In genomic region chr18:80108122-80108536, GRCh38 we compare ENCODE assay signal across 9 cellular contexts. TPM values are rescaled to one million over a fixed set of nuclear protein-coding genes. Genes with fewer than 3 reads are reported as not detected.
DNase-seq lines count a peak whose midpoint lies in the region; ATAC-seq, FAIRE-seq and TF ChIP-seq lines count a peak whose summit lies in the region.
"Had no signal": no experiment of that assay in that cellular context is flagged by ENCODE, and none has a peak within 500 bp of the region (broad histone marks: within the 10 kb centered on the region; RNA-seq: fewer than 3 reads in every experiment).

No MANE protein-coding gene starts in this region.

- dilution Hi-C loops in mammary epithelial cell (cut with HindIII; ENCODE audit: low sequenced_read_pairs): loop anchor here (5.0 kb wide), 2 partner anchors 39 to 41 kb away; no protein-coding TSS in a partner anchor

- ATAC-seq in K562 (no peak), mucosa of descending colon (no peak), HG03442 (IDR thresholded peaks at IDR 0.05; ENCODE audit: unreplicated experiment) (no peak), GM19455 (IDR thresholded peaks at IDR 0.05; ENCODE audit: unreplicated experiment) (no peak)

- H3K4me1 ChIP-seq in mammary epithelial cell (ENCODE audit: insufficient read depth, low read length): peaks cover 12% of the 10 kb centered on the region
- peaks cover 23 to 44% of the 10 kb centered on the region in 2 experiments; a peak in 4 of 5 replicates for H3K4me1 ChIP-seq in K562 (replicated peaks in 1 of 2; ENCODE audit: control insufficient read depth in 2 of 2, insufficient read depth in 2 of 2, low read length in 2 of 2)
- H3K4me1 ChIP-seq in mucosa of descending colon (ENCODE audit: low read depth): peaks cover 12% of the 10 kb centered on the region

- H3K27me3 Mint-ChIP-seq in MCF 10A (ENCODE audit: insufficient read depth, unreplicated experiment): no peaks in the 10 kb centered on the region

- no peak overlapping the region for H3K27ac ChIP-seq in mammary epithelial cell (ENCODE audit: insufficient read depth, low read depth, low read length)
- H3K27ac ChIP-seq in K562 (ENCODE audit: extremely low read depth, low read depth, low read length): no peak overlapping the region

- no peak for FAIRE-seq in K562 (lab: Jason Lieb, UNC)
- FAIRE-seq in urothelium cell line (lab: Jason Lieb, UNC): peak; percentile 35
- FAIRE-seq in RCC 7860 (lab: Jason Lieb, UNC): no peak

- TF ChIP-seq RAD21 in K562 (CRISPR knock-in tag; conservative IDR thresholded peaks at IDR 0.05 in 1 of 2, IDR thresholded peaks at IDR 0.05 in 1 of 2): no peak

- H4K20me1 ChIP-seq in mammary epithelial cell (ENCODE audit: insufficient read depth, low read length) (no peaks in the 10 kb centered on the region), K562 (replicated peaks; ENCODE audit: control insufficient read depth, insufficient read depth, low read length) (peaks cover 12% of the 10 kb centered on the region)

- TF ChIP-seq CTCF in MCF 10A (IDR thresholded peaks at IDR 0.05; ENCODE audit: unreplicated experiment): no peak
- TF ChIP-seq CTCF in mammary epithelial cell (conservative IDR thresholded peaks at IDR 0.05 in 1 of 2, IDR thresholded peaks at IDR 0.05 in 1 of 2; ENCODE audit: extremely low read depth in 1 of 2, insufficient read depth in 1 of 2, low read depth in 1 of 2, low read length in 2 of 2): no peak
- TF ChIP-seq CTCF in K562 (IDR thresholded peaks at IDR 0.05 in 2 of 3, conservative IDR thresholded peaks at IDR 0.05 in 1 of 3; ENCODE audit: insufficient read depth in 2 of 3, low read depth in 1 of 3, low read length in 3 of 3): no peak
- TF ChIP-seq CTCF in mucosa of descending colon (IDR thresholded peaks at IDR 0.05): no peak

- H3K9ac ChIP-seq in mammary epithelial cell (ENCODE audit: insufficient read depth, low read length): no peak overlapping the region
- H3K9ac ChIP-seq in K562 (ENCODE audit: insufficient read depth in 1 of 2, low read depth in 2 of 2, low read length in 2 of 2): no peak overlapping the region

- POLR2A ChIA-PET in MCF 10A (lab: Yijun Ruan, JAX): interaction anchor here (0.9 to 2.3 kb wide), 5 partner anchors 21 to 122 kb away, joined by 3 to 26 read pairs (median 4); partner anchors contain the start of genes RBFA and TXNL4A
- POLR2A ChIA-PET in K562 (lab: Yijun Ruan, JAX): interaction anchor here (0.8 kb wide), 1 partner anchor 9 kb away, joined by 5 read pairs; no protein-coding TSS in a partner anchor

- no peaks in the 10 kb centered on the region for H3K36me3 Mint-ChIP-seq in MCF 10A (ENCODE audit: insufficient read depth, unreplicated experiment)

- TF ChIP-seq EP300 in K562 (IDR thresholded peaks at IDR 0.05; ENCODE audit: low read length): no peak

- no peaks in the 10 kb centered on the region for H3K9me3 Mint-ChIP-seq in MCF 10A (ENCODE audit: unreplicated experiment)

- H3K4me3 Mint-ChIP-seq in MCF 10A (ENCODE audit: unreplicated experiment): peak overlapping the region; percentile 70

- H3K36me3 ChIP-seq in mammary epithelial cell (ENCODE audit: insufficient read depth, low read length) (no peaks in the 10 kb centered on the region), K562 (ENCODE audit: control insufficient read depth, insufficient read depth, low read length) (peaks cover 13% of the 10 kb centered on the region; the same call in 2 of the 3 replicates), mucosa of descending colon (ENCODE audit: low read depth) (no peaks in the 10 kb centered on the region)

- no TSS peak for BruUV-seq in MCF 10A (replicated peaks; lab: Mats Ljungman, UMichigan)
- no TSS peak for BruUV-seq in mammary epithelial cell (replicated peaks; lab: Mats Ljungman, UMichigan)
- BruUV-seq in K562 (replicated peaks; lab: Mats Ljungman, UMichigan): no TSS peak

- H3K9me3 ChIP-seq in mammary epithelial cell (replicated peaks; ENCODE audit: insufficient read depth, low read length): no peaks in the 10 kb centered on the region
- no peaks in the 10 kb centered on the region; the same call in 1 of the 2 replicates for H3K9me3 ChIP-seq in K562 (replicated peaks; ENCODE audit: control insufficient read depth, insufficient read depth, low read depth, low read length)
- H3K9me3 ChIP-seq in mucosa of descending colon: no peaks in the 10 kb centered on the region
- H3K9me3 ChIP-seq: SJSA1 had no signal

- H3K27me3 ChIP-seq in mammary epithelial cell (ENCODE audit: insufficient read depth, low read length): no peaks in the 10 kb centered on the region
- no peaks in the 10 kb centered on the region for H3K27me3 ChIP-seq in K562 (ENCODE audit: control insufficient read depth in 2 of 2, insufficient read depth in 2 of 2, low read length in 2 of 2)
- H3K27me3 ChIP-seq: SJSA1 had no signal

- H3K4me1 Mint-ChIP-seq in MCF 10A (ENCODE audit: insufficient read depth, unreplicated experiment): peaks cover 9% of the 10 kb centered on the region

- H2AFZ ChIP-seq in mammary epithelial cell (ENCODE audit: low read depth, low read length) (no peak overlapping the region), K562 (ENCODE audit: low read depth, low read length) (peak overlapping the region; percentile 94)

- H3K79me2 ChIP-seq in mammary epithelial cell (ENCODE audit: insufficient read depth, low read length) (peaks cover 37% of the 10 kb centered on the region), K562 (ENCODE audit: control insufficient read depth, insufficient read depth, low read length) (peaks cover 37% of the 10 kb centered on the region)

- TF ChIP-seq POLR2A in K562 (conservative IDR thresholded peaks at IDR 0.05): no peak

- DNase-seq in MCF 10A (ENCODE audit: unreplicated experiment): no peak
- no peak for DNase-seq in mammary epithelial cell
- DNase-seq in K562 (ENCODE audit: extremely low read depth in 1 of 4, low spot score in 3 of 4): no peak
- DNase-seq in mucosa of descending colon: peak; percentile 11 to 51 (median 43)
- DNase-seq in urothelium cell line (ENCODE audit: low spot score): no peak
- DNase-seq in RCC 7860 (ENCODE audit: low spot score): no peak

- CTCF ChIA-PET in MCF 10A (lab: Yijun Ruan, JAX) (no interaction called here), mammary epithelial cell (lab: Charles Lee; ENCODE audit: low non-redundant PET) (no interaction called here), K562 (lab: Yijun Ruan, JAX; ENCODE audit: low intra/inter-chr PET ratio) (no interaction called here)

- no peak overlapping the region for H3K4me2 ChIP-seq in mammary epithelial cell (ENCODE audit: insufficient read depth, low read depth, low read length)
- no peak overlapping the region for H3K4me2 ChIP-seq in K562 (ENCODE audit: insufficient read depth, low read length)

- no peaks in the 10 kb centered on the region for H3K9me1 ChIP-seq in K562 (ENCODE audit: control insufficient read depth, insufficient read depth, low read length)

- 97% methylated on average over 14 of the region's 23 CpGs for WGBS in mammary epithelial cell (ENCODE audit: low coverage, missing lambda C conversion rate)
- WGBS in K562 (ENCODE audit: insufficient coverage, low coverage, missing lambda C conversion rate): 95% methylated on average over 16 of the region's 23 CpGs

- no peak overlapping the region for H3K4me3 ChIP-seq in mammary epithelial cell (replicated peaks in 1 of 3; ENCODE audit: insufficient read depth in 1 of 3, low read depth in 2 of 3, low read length in 3 of 3)
- H3K4me3 ChIP-seq in K562: no peak overlapping the region
- no peak overlapping the region for H3K4me3 ChIP-seq in mucosa of descending colon

- in situ Hi-C loops in mammary epithelial cell (cut with MboI; ENCODE audit: low sequenced_read_pairs in 2 of 2) (no loop called here), K562 (cut with MboI) (no loop called here)

- H3K27ac Mint-ChIP-seq in MCF 10A (ENCODE audit: low read depth, unreplicated experiment): no peak overlapping the region

- intact Hi-C loops in MCF 10A (cut with micrococcal nuclease) (no loop called here), mammary epithelial cell (cut with micrococcal nuclease) (loop anchor here (2.0 to 5.0 kb wide), 4 partner anchors 41 to 431 kb away; partner anchors contain the start of genes CTDP1, RBFA and TXNL4A), K562 (cut with micrococcal nuclease) (loop anchor here (5.0 kb wide), 1 partner anchor 71 kb away; no protein-coding TSS in a partner anchor), mucosa of descending colon (cut with DNase I, micrococcal nuclease) (no loop called here)

RNA-seq across cellular contexts. Expression of gene ADNP2, which starts 0.9 kb away (rescaled TPM):
- total RNA-seq in MCF 10A (2022): 19.6 and 21.1 TPM in 2 replicates
- 10 to 100 TPM; 21.5 to 27.2 TPM for total RNA-seq in mammary epithelial cell
- 9.1 TPM for polyA plus RNA-seq in mammary epithelial cell
- 22.7 TPM for polyA minus RNA-seq in mammary epithelial cell
- 21.1 and 36.1 TPM in 2 replicates for total RNA-seq in K562 (2011; cell fraction: chromatin; rRNA removed; ENCODE audit: low replicate concordance)
- 11.2 and 12.2 TPM in 2 replicates for total RNA-seq in K562 (2011; cell fraction: nucleolus; rRNA removed)
- total RNA-seq in K562 (2011; cell fraction: nucleoplasm; rRNA removed): 18.3 and 23.2 TPM in 2 replicates
- 14.8 and 16.0 TPM in 2 replicates for total RNA-seq in K562 (2014; rRNA removed)
- total RNA-seq in K562 (2014; rRNA removed; fragmentation: Illumina TruSeq; extraction: Trizol): 16.0 and 17.6 TPM in 2 replicates
- total RNA-seq in K562 (2015; rRNA removed; fragmentation: Illumina TruSeq; extraction: Trizol): 17.3 and 17.7 TPM in 2 replicates
- total RNA-seq in K562 (2021): 22.9 and 24.3 TPM in 2 replicates
- 11.8 and 18.6 TPM in 2 replicates for polyA plus RNA-seq in K562 (2011; rRNA removed)
- polyA plus RNA-seq in K562 (2011; cell fraction: cytosol; rRNA removed): 9.2 and 11.9 TPM in 2 replicates
- polyA plus RNA-seq in K562 (2011; cell fraction: nucleus; rRNA removed): 10.0 and 14.9 TPM in 2 replicates
- polyA plus RNA-seq in K562 (2012): 12.6 and 13.8 TPM in 2 replicates
- 17.8 and 19.7 TPM in 2 replicates for polyA plus RNA-seq in K562 (2014; fragmentation: Illumina TruSeq; extraction: Trizol)
- polyA plus RNA-seq in K562 (2014; fragmentation: Nextera tagmentation; extraction: Ambion mirVana): 10 to 100 TPM in 1 of 2 experiments, 1 to 10 TPM in 1; 5.8 to 11.5 TPM
- 13.2 and 14.1 TPM in 2 replicates for polyA plus RNA-seq in K562 (2014; rRNA removed)
- 20.9 and 22.0 TPM in 2 replicates for polyA minus RNA-seq in K562 (2011; rRNA and poly(A)+ RNA removed)
- polyA minus RNA-seq in K562 (2011; cell fraction: cytosol; rRNA and poly(A)+ RNA removed): 13.3 and 14.4 TPM in 2 replicates
- 8.2 and 12.1 TPM in 2 replicates for polyA minus RNA-seq in K562 (2011; cell fraction: nucleus; rRNA and poly(A)+ RNA removed)
- 10 to 100 TPM; 16.7 to 18.3 (median 17.7) TPM for total RNA-seq in mucosa of descending colon

Comparison
In these comparisons a context has a peak if more than half of its experiments do, and no peak if none do; other contexts are left out.
1. intact Hi-C loops: an anchor here in mammary epithelial cell (2.0 to 5.0 kb wide) and K562 (5.0 kb wide); none called in MCF 10A and mucosa of descending colon.
2. DNase-seq: peak in mucosa of descending colon (3 of 3); none in MCF 10A (single experiment), mammary epithelial cell (single experiment), K562 (0 of 4), urothelium cell line (single experiment) and RCC 7860 (single experiment).